ENCODE assay signal across 22 cellular contexts in the genomic region with DNA sequence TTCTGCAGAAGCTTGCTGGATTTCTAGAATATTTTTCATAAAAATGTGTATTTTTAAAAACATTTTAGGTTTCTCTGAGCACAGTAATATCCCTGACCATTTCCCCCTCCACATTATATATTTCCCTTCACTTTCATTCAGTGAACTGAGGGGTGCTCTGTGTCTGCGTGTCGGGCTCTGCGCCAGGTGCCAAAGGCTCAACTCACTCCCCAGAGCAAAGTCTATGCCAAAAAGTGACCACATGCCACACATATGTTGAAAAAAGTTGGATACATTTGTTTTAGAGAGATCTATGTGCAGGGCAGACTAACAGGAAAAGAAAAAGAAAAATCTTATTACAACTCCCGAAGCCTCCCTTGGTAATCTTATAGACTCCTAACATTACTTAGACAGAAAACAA.
DNase-seq lines count a peak whose midpoint lies in the region; ATAC-seq, FAIRE-seq and TF ChIP-seq lines count a peak whose summit lies in the region.
"Had no signal": no experiment of that assay in that cellular context is flagged by ENCODE, and none has a peak within 500 bp of the region (broad histone marks: within the 10 kb centered on the region; RNA-seq: fewer than 3 reads in every experiment).

No MANE protein-coding gene starts in this region.

- H3K79me2 ChIP-seq in SK-N-SH (ENCODE audit: insufficient read depth), result no peaks in the 10 kb centered on the region
- H3K79me2 ChIP-seq in PC-9 (ENCODE audit: low read depth), result no peaks in the 10 kb centered on the region

- H3K9me3 ChIP-seq in SK-N-SH (no peaks in the 10 kb centered on the region), right lobe of liver (no peaks in the 10 kb centered on the region), small intestine (ENCODE audit: control insufficient read depth, low read depth) (no peaks in the 10 kb centered on the region), PC-9 (ENCODE audit: insufficient read depth, low read depth) (no peaks in the 10 kb centered on the region)
- H3K9me3 ChIP-seq: A549; BLaER1 treated with 17β-estradiol and CSF1 and Interleukin-3, amounts not matched to agents 10 nM and 100 nM; Caco-2 had no signal

- TF ChIP-seq CTCF in SK-N-SH (IDR thresholded peaks at IDR 0.05) (no peak), VCaP (conservative IDR thresholded peaks at IDR 0.05) (no peak), right lobe of liver (IDR thresholded peaks at IDR 0.05) (no peak), PC-9 (conservative IDR thresholded peaks at IDR 0.05) (no peak)

- POLR2A ChIA-PET in SK-N-SH (lab: Yijun Ruan, JAX) (no interaction called here), PC-9 (lab: Charles Lee; ENCODE audit: unreplicated experiment) (no interaction called here)

- no peak overlapping the region for H2AFZ ChIP-seq in SK-N-SH (ENCODE audit: low read depth)
- no peak overlapping the region for H2AFZ ChIP-seq in PC-9

- no peak for TF ChIP-seq POLR2A in right lobe of liver (IDR thresholded peaks at IDR 0.05)

- H3K36me3 ChIP-seq in SK-N-SH (replicated peaks in 1 of 2; ENCODE audit: control insufficient read depth in 1 of 2, insufficient read depth in 2 of 2, low read length in 1 of 2) (no peaks in the 10 kb centered on the region), right lobe of liver (no peaks in the 10 kb centered on the region), small intestine (ENCODE audit: control insufficient read depth in 2 of 2, insufficient read depth in 2 of 2, low read length in 2 of 2) (no peaks in the 10 kb centered on the region), PC-9 (ENCODE audit: low read depth) (no peaks in the 10 kb centered on the region)

- H3K4me2 ChIP-seq in SK-N-SH, result no peak overlapping the region
- H3K4me2 ChIP-seq in PC-9, result no peak overlapping the region
- H3K4me2 ChIP-seq: A549 had no signal

- no TSS peak for BruUV-seq in PC-9 (replicated peaks; lab: Mats Ljungman, UMichigan)

- peak in 1 of 2 experiments; percentile 70; a peak in 2 of 4 replicates for TF ChIP-seq EP300 in SK-N-SH (IDR thresholded peaks at IDR 0.05; ENCODE audit: borderline replicate concordance in 1 of 2, low read depth in 1 of 2, low read length in 1 of 2)

- H3K4me1 ChIP-seq in SK-N-SH (ENCODE audit: control insufficient read depth in 1 of 2, insufficient read depth in 2 of 2, low read depth in 1 of 2, low read length in 1 of 2), result peaks cover 0 to 46% of the 10 kb centered on the region in 2 experiments; a peak in 2 of 4 replicates
- peaks cover 0 to 12% (median 0%) of the 10 kb centered on the region in 4 donors for H3K4me1 ChIP-seq in right lobe of liver
- peaks cover 0 to 3% of the 10 kb centered on the region in 2 donors for H3K4me1 ChIP-seq in small intestine (ENCODE audit: control insufficient read depth in 2 of 2, insufficient read depth in 1 of 2, low read depth in 1 of 2, low read length in 1 of 2)
- H3K4me1 ChIP-seq in PC-9 (replicated peaks; ENCODE audit: insufficient read depth), result no peaks in the 10 kb centered on the region
- H3K4me1 ChIP-seq: Caco-2 had no signal

- no peaks in the 10 kb centered on the region for H3K9me2 ChIP-seq in SK-N-SH
- H3K9me2 ChIP-seq in PC-9 (ENCODE audit: insufficient read depth), result no peaks in the 10 kb centered on the region

- H3K4me3 ChIP-seq in SK-N-SH (ENCODE audit: low read depth in 2 of 2, low read length in 1 of 2) (no peak overlapping the region), right lobe of liver (no peak overlapping the region), small intestine (ENCODE audit: low read depth in 1 of 2, low read length in 2 of 2) (no peak overlapping the region), PC-9 (no peak overlapping the region)
- H3K4me3 ChIP-seq: A549; BLaER1 treated with 17β-estradiol and CSF1 and Interleukin-3, amounts not matched to agents 10 nM and 100 nM had no signal

- H4K20me1 ChIP-seq in SK-N-SH (ENCODE audit: insufficient read depth), result no peaks in the 10 kb centered on the region
- H4K20me1 ChIP-seq in PC-9 (ENCODE audit: insufficient read depth), result no peaks in the 10 kb centered on the region

- peak; percentile 58 for DNase-seq in SK-N-SH
- peak in 1 of 3 donors; percentile 59 for DNase-seq in right lobe of liver
- peak; percentile 28 for DNase-seq in small intestine
- no peak for DNase-seq in PC-9
- DNase-seq in inferior parietal cortex (ENCODE audit: extremely low spot score), result no peak
- DNase-seq: AML-193; Caco-2; Calu3; CD4-positive, alpha-beta T cell; CD8-positive, alpha-beta T cell; DMS79 treated with DMSO at 0.1 percent for 48 hours; GF-D8 had no signal

- H3K27ac ChIP-seq in SK-N-SH (ENCODE audit: low read depth in 2 of 2, low read length in 1 of 2), result peak overlapping the region in 1 of 2 experiments; percentile 94; a peak in 2 of 4 replicates
- peak overlapping the region; percentile 98 for H3K27ac ChIP-seq in VCaP
- H3K27ac ChIP-seq in right lobe of liver, result no peak overlapping the region
- H3K27ac ChIP-seq in small intestine (ENCODE audit: low read depth in 1 of 2, low read length in 1 of 2), result no peak overlapping the region
- H3K27ac ChIP-seq in PC-9, result no peak overlapping the region
- H3K27ac ChIP-seq: 22Rv1; A549; BLaER1 treated with 17β-estradiol and CSF1 and Interleukin-3, amounts not matched to agents 10 nM and 100 nM; C4-2B had no signal

- ATAC-seq in SK-N-SH treated with all-trans-retinoic acid at 6 μM for 48 hours, result no peak
- peak; percentile 58 to 72 (median 68) for ATAC-seq in right lobe of liver
- ATAC-seq: A549; CD8-positive, alpha-beta T cell had no signal

- H3K27me3 ChIP-seq in SK-N-SH (ENCODE audit: insufficient read depth), result no peaks in the 10 kb centered on the region
- H3K27me3 ChIP-seq in right lobe of liver, result no peaks in the 10 kb centered on the region
- H3K27me3 ChIP-seq in small intestine (ENCODE audit: control insufficient read depth in 2 of 2, insufficient read depth in 2 of 2, low read length in 2 of 2), result no peaks in the 10 kb centered on the region
- H3K27me3 ChIP-seq in PC-9 (ENCODE audit: insufficient read depth, low read depth), result no peaks in the 10 kb centered on the region
- H3K27me3 ChIP-seq: BLaER1 treated with 17β-estradiol and CSF1 and Interleukin-3, amounts not matched to agents 10 nM and 100 nM had no signal

- 89% methylated on average over 4 of the region's 4 CpGs for WGBS in SK-N-SH (ENCODE audit: low lambda C conversion rate)
- 35% methylated on average over 4 of the region's 4 CpGs for WGBS in right lobe of liver (ENCODE audit: insufficient coverage, low coverage, low lambda C conversion rate, missing lambda C conversion rate)
- WGBS in small intestine, 3 donors, result 65 to 85% (median 71%) methylated on average over 4 of the region's 4 CpGs

- H3F3A ChIP-seq in SK-N-SH (replicated peaks; ENCODE audit: insufficient read depth), result no peaks in the 10 kb centered on the region
- H3F3A ChIP-seq in PC-9 (ENCODE audit: insufficient read depth, low read depth), result no peaks in the 10 kb centered on the region

- FAIRE-seq in small intestine (lab: Jason Lieb, UNC), result no peak
- FAIRE-seq: A549, D721Med, G401.6, GM12891, GM19239 had no signal

- peak; percentile 41 for TF ChIP-seq RAD21 in SK-N-SH (IDR thresholded peaks at IDR 0.05; ENCODE audit: low read length)

- no peak overlapping the region for H3K9ac ChIP-seq in SK-N-SH
- H3K9ac ChIP-seq: BLaER1 treated with 17β-estradiol and CSF1 and Interleukin-3, amounts not matched to agents 10 nM and 100 nM had no signal

- intact Hi-C loops in right lobe of liver (cut with DNase I) (no loop called here), PC-9 (cut with micrococcal nuclease; ENCODE audit: unreplicated experiment) (no loop called here)

- CTCF ChIA-PET in SK-N-SH (lab: Yijun Ruan, JAX) (interaction anchor here (1.4 kb wide), 1 partner anchor 78 kb away, joined by 3 read pairs; no protein-coding TSS in a partner anchor), PC-9 (lab: Charles Lee) (no interaction called here)

TF ChIP-seq in SK-N-SH, 30 proteins besides CTCF, POLR2A, EP300 and RAD21:
- no peak for TF ChIP-seq EZH2phosphoT487 (IDR thresholded peaks at IDR 0.05; ENCODE audit: borderline replicate concordance, low read depth)
- no peak for TF ChIP-seq SIN3A (IDR thresholded peaks at IDR 0.05; ENCODE audit: borderline replicate concordance, low read depth, low read length)
- TF ChIP-seq MEF2A (IDR thresholded peaks at IDR 0.05; ENCODE audit: borderline replicate concordance, low read depth), result no peak
- TF ChIP-seq RCOR1 (IDR thresholded peaks at IDR 0.05; ENCODE audit: low read length), result peak; percentile 51; the same call in 1 of the 2 replicates
- TF ChIP-seq POLR2AphosphoS5 (IDR thresholded peaks at IDR 0.05; ENCODE audit: low read depth, low read length), result no peak
- no peak for TF ChIP-seq CHD2 (IDR thresholded peaks at IDR 0.05; ENCODE audit: low read length, partially characterized antibody)
- no peak for TF ChIP-seq TEAD4 (IDR thresholded peaks at IDR 0.05; ENCODE audit: borderline replicate concordance, insufficient read depth)
TF ChIP-seq in SK-N-SH: peak in this region for 1.

TF ChIP-seq in SK-N-SH treated with all-trans-retinoic acid at 6 μM for 48 hours, 23 proteins besides CTCF, POLR2A, EP300 and RAD21 (continues in another document):
- TF ChIP-seq ISL1 (CRISPR knock-in tag; IDR thresholded peaks at IDR 0.05), result no peak
- TF ChIP-seq BACH2 (CRISPR knock-in tag; IDR thresholded peaks at IDR 0.05; ENCODE audit: borderline replicate concordance), result no peak
- no peak for TF ChIP-seq ZFP3 (CRISPR knock-in tag; IDR thresholded peaks at IDR 0.05)
- no peak for TF ChIP-seq CSDC2 (CRISPR knock-in tag; IDR thresholded peaks at IDR 0.05)
- TF ChIP-seq, protein P1, sequence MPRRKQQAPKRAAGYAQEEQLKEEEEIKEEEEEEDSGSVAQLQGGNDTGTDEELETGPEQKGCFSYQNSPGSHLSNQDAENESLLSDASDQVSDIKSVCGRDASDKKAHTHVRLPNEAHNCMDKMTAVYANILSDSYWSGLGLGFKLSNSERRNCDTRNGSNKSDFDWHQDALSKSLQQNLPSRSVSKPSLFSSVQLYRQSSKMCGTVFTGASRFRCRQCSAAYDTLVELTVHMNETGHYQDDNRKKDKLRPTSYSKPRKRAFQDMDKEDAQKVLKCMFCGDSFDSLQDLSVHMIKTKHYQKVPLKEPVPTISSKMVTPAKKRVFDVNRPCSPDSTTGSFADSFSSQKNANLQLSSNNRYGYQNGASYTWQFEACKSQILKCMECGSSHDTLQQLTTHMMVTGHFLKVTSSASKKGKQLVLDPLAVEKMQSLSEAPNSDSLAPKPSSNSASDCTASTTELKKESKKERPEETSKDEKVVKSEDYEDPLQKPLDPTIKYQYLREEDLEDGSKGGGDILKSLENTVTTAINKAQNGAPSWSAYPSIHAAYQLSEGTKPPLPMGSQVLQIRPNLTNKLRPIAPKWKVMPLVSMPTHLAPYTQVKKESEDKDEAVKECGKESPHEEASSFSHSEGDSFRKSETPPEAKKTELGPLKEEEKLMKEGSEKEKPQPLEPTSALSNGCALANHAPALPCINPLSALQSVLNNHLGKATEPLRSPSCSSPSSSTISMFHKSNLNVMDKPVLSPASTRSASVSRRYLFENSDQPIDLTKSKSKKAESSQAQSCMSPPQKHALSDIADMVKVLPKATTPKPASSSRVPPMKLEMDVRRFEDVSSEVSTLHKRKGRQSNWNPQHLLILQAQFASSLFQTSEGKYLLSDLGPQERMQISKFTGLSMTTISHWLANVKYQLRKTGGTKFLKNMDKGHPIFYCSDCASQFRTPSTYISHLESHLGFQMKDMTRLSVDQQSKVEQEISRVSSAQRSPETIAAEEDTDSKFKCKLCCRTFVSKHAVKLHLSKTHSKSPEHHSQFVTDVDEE (CRISPR knock-in tag; IDR thresholded peaks at IDR 0.05), result no peak
- no peak for TF ChIP-seq TCF4 (CRISPR knock-in tag; IDR thresholded peaks at IDR 0.05; ENCODE audit: borderline replicate concordance)

Comparison
In these comparisons a context has a peak if more than half of its experiments do, and no peak if none do; other contexts are left out.
1. DNase-seq: peak in SK-N-SH (single experiment) and small intestine (single experiment); none in PC-9 (0 of 2) and inferior parietal cortex (single experiment).